ENCODE assay signal across 1 cellular context in genomic region chr4:101693842-101694398, GRCh38.
A peak's percentile ranks its signal among the peaks of the same experiment; 100 is the strongest.
TF ChIP-seq lines count a peak whose summit lies in the region.

No MANE protein-coding gene starts in this region.

TF ChIP-seq in HEK293, 187 proteins besides CTCF, POLR2A, EP300 and RAD21 (continued from another document):
- 0 out of 2 replicates have a peak, but pooled peaks have one; percentile 23 for TF ChIP-seq ZFHX2 (tag by site-specific recombination; conservative IDR thresholded peaks at IDR 0.05)
